In genomic region chr20:635609-636338, GRCh38 we compare ENCODE assay signal across 1 cellular context.
TF ChIP-seq lines count a peak whose summit lies in the region.

No MANE protein-coding gene starts in this region.

TF ChIP-seq in HepG2, 621 proteins besides CTCF, POLR2A, EP300 and RAD21:
- TF ChIP-seq ZFP36 (IDR thresholded peaks at IDR 0.05; ENCODE audit: borderline replicate concordance, low read depth, low read length, partially characterized antibody) = peak; percentile 63
- no peak for TF ChIP-seq TP53 (CRISPR knock-in tag; conservative IDR thresholded peaks at IDR 0.05)
